In the genomic region with DNA sequence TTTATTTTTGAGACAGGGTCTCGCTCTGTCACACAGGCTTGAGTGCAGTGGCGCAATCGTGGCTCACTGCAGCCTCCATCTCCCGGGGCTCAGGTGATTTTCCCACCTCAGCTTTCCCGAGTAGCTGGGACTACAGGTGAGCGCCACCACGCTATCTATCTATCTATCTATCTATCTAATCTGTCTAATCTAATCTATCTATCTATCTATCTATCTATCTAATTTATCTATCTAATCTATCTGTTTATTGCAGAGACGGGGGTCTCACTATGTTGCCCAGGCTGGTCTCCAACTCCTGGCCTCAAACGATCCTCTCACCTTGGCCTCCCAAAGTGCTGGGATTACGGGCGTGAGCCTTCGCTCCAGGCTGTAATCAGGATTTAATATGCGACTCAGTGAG, we compare ENCODE assay signal across 8 cellular contexts. TPM values are rescaled to one million over a fixed set of nuclear protein-coding genes. Genes with fewer than 3 reads are reported as not detected.
DNase-seq lines count a peak whose midpoint lies in the region; ATAC-seq, FAIRE-seq and TF ChIP-seq lines count a peak whose summit lies in the region.

No MANE protein-coding gene starts in this region.

- FAIRE-seq in RCC 7860 (lab: Jason Lieb, UNC): no peak

- H3K27ac ChIP-seq in SK-N-MC: no peak overlapping the region
- no peak overlapping the region for H3K27ac ChIP-seq in rectal smooth muscle tissue (ENCODE audit: low read depth, low read length)

- peak overlapping the region; percentile 100 for H3K9ac ChIP-seq in ES-I3 (ENCODE audit: low read depth, low read length)
- peak overlapping the region; percentile 89 for H3K9ac ChIP-seq in SK-N-MC (ENCODE audit: insufficient read length)
- H3K9ac ChIP-seq in rectal smooth muscle tissue (ENCODE audit: low read length): peak overlapping the region; percentile 92

- no peaks in the 10 kb centered on the region; the same call in 1 of the 2 replicates for H3K9me3 ChIP-seq in ES-I3 (ENCODE audit: control insufficient read depth, insufficient read depth, low read length)
- peaks cover 9% of the 10 kb centered on the region; the same call in 1 of the 2 replicates for H3K9me3 ChIP-seq in SK-N-MC (ENCODE audit: low read depth, low read length)

- peak overlapping the region; percentile 88 for H3K4me3 ChIP-seq in SK-N-MC
- peak overlapping the region; percentile 98 for H3K4me3 ChIP-seq in fibroblast of mammary gland (ENCODE audit: control insufficient read depth, low read depth, low read length)
- H3K4me3 ChIP-seq in rectal smooth muscle tissue (ENCODE audit: low read length): peak overlapping the region; percentile 100

- DNase-seq in SK-N-MC (ENCODE audit: low read depth, low spot score) (no peak), fibroblast of mammary gland (ENCODE audit: low read depth) (no peak), mesenteric fat pad (ENCODE audit: low spot score) (no peak), RCC 7860 (ENCODE audit: low spot score) (no peak)

- no peaks in the 10 kb centered on the region for H3K4me1 ChIP-seq in ES-I3 (ENCODE audit: insufficient read depth, low read length)
- H3K4me1 ChIP-seq in rectal smooth muscle tissue (ENCODE audit: control insufficient read depth, insufficient read depth, low read length): no peaks in the 10 kb centered on the region

- H3K27me3 ChIP-seq in rectal smooth muscle tissue (ENCODE audit: control insufficient read depth, insufficient read depth, low read length): no peaks in the 10 kb centered on the region

- no peak for TF ChIP-seq CTCF in fibroblast of mammary gland (conservative IDR thresholded peaks at IDR 0.05; ENCODE audit: control insufficient read depth, insufficient read depth, low read depth, low read length)

- H3K36me3 ChIP-seq in ES-I3 (ENCODE audit: insufficient read depth, low read length) (no peaks in the 10 kb centered on the region; the same call in 1 of the 2 replicates), SK-N-MC (ENCODE audit: insufficient read depth, low read length) (peaks cover 32% of the 10 kb centered on the region), rectal smooth muscle tissue (ENCODE audit: control insufficient read depth, insufficient read depth, low read length) (peaks cover 12% of the 10 kb centered on the region)

- no peak for ATAC-seq in GM19463 (IDR thresholded peaks at IDR 0.05; ENCODE audit: unreplicated experiment)
- ATAC-seq in esophagus mucosa: no peak

RNA-seq across cellular contexts. Expression of gene ZNF613, which starts 0.6 kb away (rescaled TPM):
- total RNA-seq in esophagus mucosa (3.5 TPM), mesenteric fat pad (5.1 TPM)

RNA-seq across cellular contexts. Expression of gene ZNF649, which starts 23.0 kb away (rescaled TPM):
- total RNA-seq in esophagus mucosa: 5.4 TPM
- 7.7 TPM for total RNA-seq in mesenteric fat pad

RNA-seq across cellular contexts. Expression of gene ZNF577, which starts 40.1 kb away (rescaled TPM):
- total RNA-seq in esophagus mucosa (2.8 TPM), mesenteric fat pad (8.0 TPM)

RNA-seq across cellular contexts. Expression of gene ZNF350, which starts 58.8 kb away (rescaled TPM):
- total RNA-seq in esophagus mucosa (5.7 TPM), mesenteric fat pad (9.7 TPM)
